8 cellular contexts compared by ENCODE assay signal in the genomic region with DNA sequence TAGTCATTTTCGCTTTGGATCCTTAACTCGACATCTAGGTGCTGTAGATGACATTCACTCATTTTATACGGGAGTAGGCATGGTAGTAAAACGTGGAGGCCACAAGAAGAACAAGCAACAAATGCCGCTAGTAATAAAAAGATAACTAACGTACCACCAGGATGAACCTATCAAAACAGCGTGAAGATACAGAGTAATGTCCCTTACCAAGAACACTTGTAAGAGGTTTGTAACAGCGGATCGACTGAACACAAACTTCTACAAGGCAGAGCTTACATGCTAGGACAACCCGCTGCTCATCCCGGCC. TPM values are rescaled to one million over a fixed set of nuclear protein-coding genes. Genes with fewer than 3 reads are reported as not detected.
DNase-seq lines count a peak whose midpoint lies in the region; ATAC-seq and TF ChIP-seq lines count a peak whose summit lies in the region.

No MANE protein-coding gene starts in this region.

- H3K27ac Mint-ChIP-seq in mesothelial cell of epicardium = peak overlapping the region; percentile 97

- TF ChIP-seq POLR2A in breast epithelium (IDR thresholded peaks at IDR 0.05) = no peak

- H3K4me3 ChIP-seq in GM12864 (ENCODE audit: low read depth, low read length) (peak overlapping the region; percentile 98), breast epithelium (peak overlapping the region; percentile 93 to 97 (median 95))

- peak overlapping the region; percentile 97 for H3K4me3 Mint-ChIP-seq in mesothelial cell of epicardium

- no peaks in the 10 kb centered on the region for H3K27me3 Mint-ChIP-seq in mesothelial cell of epicardium (ENCODE audit: low read depth)

- H3K4me1 ChIP-seq in breast epithelium = no peaks in the 10 kb centered on the region

- no peaks in the 10 kb centered on the region for H3K36me3 ChIP-seq in breast epithelium

- intact Hi-C loops in breast epithelium (cut with DNase I; ENCODE audit: low total_unique reads) = no loop called here

- ATAC-seq in HG03280 (IDR thresholded peaks at IDR 0.05; ENCODE audit: unreplicated experiment) (peak; percentile 16), HG03520 (IDR thresholded peaks at IDR 0.05; ENCODE audit: unreplicated experiment) (no peak)

- H3K27me3 ChIP-seq in breast epithelium = no peaks in the 10 kb centered on the region

- TF ChIP-seq CTCF in GM12864 (IDR thresholded peaks at IDR 0.05; ENCODE audit: low read depth, low read length, missing control alignments) (no peak), breast epithelium (IDR thresholded peaks at IDR 0.05) (no peak), mesothelial cell of epicardium (IDR thresholded peaks at IDR 0.05; ENCODE audit: unreplicated experiment) (no peak)

- H3K9me3 ChIP-seq in breast epithelium = no peaks in the 10 kb centered on the region

- H3K27ac ChIP-seq in breast epithelium = peak overlapping the region; percentile 91 to 95

- no peaks in the 10 kb centered on the region for H3K9me3 Mint-ChIP-seq in mesothelial cell of epicardium

- peaks cover 37% of the 10 kb centered on the region for H3K4me1 Mint-ChIP-seq in mesothelial cell of epicardium

- DNase-seq in GM12864 (ENCODE audit: low read depth) (no peak), breast epithelium (ENCODE audit: low spot score in 2 of 2) (no peak), mesothelial cell of epicardium (ENCODE audit: low spot score in 2 of 2, unreplicated experiment in 2 of 2) (no peak), NCI-H187 treated with DMSO at 0.1 percent for 48 hours (lab: John Stamatoyannopoulos, UW) (no peak), Ammon's horn (ENCODE audit: low spot score) (no peak), HK-2 (ENCODE audit: unreplicated experiment) (no peak)

- peaks cover 7% of the 10 kb centered on the region for H3K36me3 Mint-ChIP-seq in mesothelial cell of epicardium

RNA-seq across cellular contexts. Expression of a gene that starts 0.7 kb away (rescaled TPM):
- total RNA-seq in breast epithelium = 10 to 100 TPM; 39.5 to 79.5 (median 65.2) TPM
- total RNA-seq in mesothelial cell of epicardium = 43.4 to 45.8 TPM (median 44.9 TPM) in 3 replicates
